In the genomic region with DNA sequence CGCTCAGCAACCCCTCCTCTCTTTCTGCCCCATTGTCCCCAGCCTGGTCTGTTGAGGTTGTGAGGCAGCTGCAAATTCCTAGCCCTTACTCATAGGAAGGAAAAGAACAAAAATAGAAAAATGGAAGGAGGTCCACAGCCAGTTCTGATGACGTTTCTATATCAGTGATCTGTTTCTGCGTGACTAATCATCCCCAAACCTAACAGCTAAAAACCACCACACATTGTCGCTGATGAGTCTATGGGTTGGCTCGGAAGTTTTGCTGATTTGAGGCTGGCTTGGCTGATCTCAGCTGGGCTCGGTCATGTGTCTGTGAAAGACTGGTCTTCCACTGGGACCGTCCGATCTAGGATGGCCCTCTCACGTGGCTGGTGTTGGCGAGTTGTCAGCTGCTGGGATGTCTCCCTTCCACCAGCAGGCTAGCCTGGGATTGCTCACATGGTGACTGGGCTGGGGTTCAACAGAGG, we compare ENCODE assay signal across 1 cellular context.
TF ChIP-seq lines count a peak whose summit lies in the region.

No MANE protein-coding gene starts in this region.

TF ChIP-seq in GM23338, 12 proteins besides CTCF, POLR2A, EP300 and RAD21 (continued from another document):
- TF ChIP-seq, protein P1, sequence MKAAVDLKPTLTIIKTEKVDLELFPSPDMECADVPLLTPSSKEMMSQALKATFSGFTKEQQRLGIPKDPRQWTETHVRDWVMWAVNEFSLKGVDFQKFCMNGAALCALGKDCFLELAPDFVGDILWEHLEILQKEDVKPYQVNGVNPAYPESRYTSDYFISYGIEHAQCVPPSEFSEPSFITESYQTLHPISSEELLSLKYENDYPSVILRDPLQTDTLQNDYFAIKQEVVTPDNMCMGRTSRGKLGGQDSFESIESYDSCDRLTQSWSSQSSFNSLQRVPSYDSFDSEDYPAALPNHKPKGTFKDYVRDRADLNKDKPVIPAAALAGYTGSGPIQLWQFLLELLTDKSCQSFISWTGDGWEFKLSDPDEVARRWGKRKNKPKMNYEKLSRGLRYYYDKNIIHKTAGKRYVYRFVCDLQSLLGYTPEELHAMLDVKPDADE (IDR thresholded peaks at IDR 0.05) = no peak
- TF ChIP-seq CREB1 (CRISPR knock-in tag; IDR thresholded peaks at IDR 0.05; ENCODE audit: low read depth) = no peak
- TF ChIP-seq, protein P2, sequence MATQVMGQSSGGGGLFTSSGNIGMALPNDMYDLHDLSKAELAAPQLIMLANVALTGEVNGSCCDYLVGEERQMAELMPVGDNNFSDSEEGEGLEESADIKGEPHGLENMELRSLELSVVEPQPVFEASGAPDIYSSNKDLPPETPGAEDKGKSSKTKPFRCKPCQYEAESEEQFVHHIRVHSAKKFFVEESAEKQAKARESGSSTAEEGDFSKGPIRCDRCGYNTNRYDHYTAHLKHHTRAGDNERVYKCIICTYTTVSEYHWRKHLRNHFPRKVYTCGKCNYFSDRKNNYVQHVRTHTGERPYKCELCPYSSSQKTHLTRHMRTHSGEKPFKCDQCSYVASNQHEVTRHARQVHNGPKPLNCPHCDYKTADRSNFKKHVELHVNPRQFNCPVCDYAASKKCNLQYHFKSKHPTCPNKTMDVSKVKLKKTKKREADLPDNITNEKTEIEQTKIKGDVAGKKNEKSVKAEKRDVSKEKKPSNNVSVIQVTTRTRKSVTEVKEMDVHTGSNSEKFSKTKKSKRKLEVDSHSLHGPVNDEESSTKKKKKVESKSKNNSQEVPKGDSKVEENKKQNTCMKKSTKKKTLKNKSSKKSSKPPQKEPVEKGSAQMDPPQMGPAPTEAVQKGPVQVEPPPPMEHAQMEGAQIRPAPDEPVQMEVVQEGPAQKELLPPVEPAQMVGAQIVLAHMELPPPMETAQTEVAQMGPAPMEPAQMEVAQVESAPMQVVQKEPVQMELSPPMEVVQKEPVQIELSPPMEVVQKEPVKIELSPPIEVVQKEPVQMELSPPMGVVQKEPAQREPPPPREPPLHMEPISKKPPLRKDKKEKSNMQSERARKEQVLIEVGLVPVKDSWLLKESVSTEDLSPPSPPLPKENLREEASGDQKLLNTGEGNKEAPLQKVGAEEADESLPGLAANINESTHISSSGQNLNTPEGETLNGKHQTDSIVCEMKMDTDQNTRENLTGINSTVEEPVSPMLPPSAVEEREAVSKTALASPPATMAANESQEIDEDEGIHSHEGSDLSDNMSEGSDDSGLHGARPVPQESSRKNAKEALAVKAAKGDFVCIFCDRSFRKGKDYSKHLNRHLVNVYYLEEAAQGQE (IDR thresholded peaks at IDR 0.05; ENCODE audit: unreplicated experiment) = no peak
TF ChIP-seq in GM23338: peak in this region for 0.
